26 cellular contexts compared by ENCODE assay signal in the genomic region with DNA sequence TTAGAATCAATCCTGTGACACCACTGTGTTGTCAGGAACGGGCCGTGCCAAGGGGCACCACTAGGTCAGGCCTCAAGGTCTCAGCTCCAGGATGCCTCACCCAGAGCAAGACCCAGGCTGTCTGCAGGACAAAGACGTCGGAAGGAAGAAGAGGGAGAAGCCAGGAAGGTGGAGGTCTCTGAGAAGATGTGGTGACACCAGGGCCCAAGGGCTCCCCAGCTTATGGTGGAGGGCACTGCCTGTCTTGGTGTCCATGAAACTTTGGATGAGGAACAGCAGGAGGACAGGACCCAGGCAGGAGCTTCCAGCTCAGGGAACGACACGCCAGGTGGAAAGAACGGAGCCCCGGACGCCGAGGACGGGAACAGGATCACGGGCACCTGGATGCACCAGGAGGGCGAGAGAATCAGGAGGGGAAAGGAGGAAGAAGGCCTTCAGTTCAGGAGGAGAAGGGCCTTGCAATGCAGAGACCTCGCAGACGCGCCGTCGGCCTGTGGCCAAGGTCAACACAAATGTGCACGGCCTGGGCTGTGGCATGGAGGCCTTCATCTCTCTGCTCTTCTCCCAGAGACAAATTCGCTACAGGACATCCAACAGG.
"Had no signal": no experiment of that assay in that cellular context is flagged by ENCODE, and none has a peak within 500 bp of the region (broad histone marks: within the 10 kb centered on the region; RNA-seq: fewer than 3 reads in every experiment).

No MANE protein-coding gene starts in this region.

- H3K27ac Mint-ChIP-seq: activated CD4-positive, alpha-beta T cell treated with anti-CD3 and anti-CD28 coated beads for 36 hours; activated naive CD8-positive, alpha-beta T cell; memory B cell; stimulated activated memory B cell treated with anti-CD40 and anti-IgM and Interleukin-4, amounts not matched to agents 10 μg/mL and 1 μg/mL and 100 μg/mL, for 72 hours; T-cell; T-helper 2 cell treated with Interferon-gamma antibody and Interleukin-4, amounts not matched to agents 5 μg/mL and 100 μg/mL, for 36 hours had no signal

- H3K4me3 Mint-ChIP-seq: activated CD4-positive, alpha-beta T cell treated with anti-CD3 and anti-CD28 coated beads for 36 hours; activated naive CD8-positive, alpha-beta T cell; memory B cell; naive thymus-derived CD4-positive, alpha-beta T cell; stimulated activated memory B cell treated with anti-CD40 and anti-IgM and Interleukin-4, amounts not matched to agents 10 μg/mL and 1 μg/mL and 100 μg/mL, for 72 hours; T-cell; T-helper 2 cell treated with Interferon-gamma antibody and Interleukin-4, amounts not matched to agents 5 μg/mL and 100 μg/mL, for 36 hours had no signal

- H3K4me1 Mint-ChIP-seq: activated CD4-positive, alpha-beta T cell treated with anti-CD3 and anti-CD28 coated beads for 36 hours; memory B cell had no signal

- H3K9me3 ChIP-seq: sigmoid colon, suprapubic skin, tibial artery, upper lobe of right lung had no signal

- H3K36me3 Mint-ChIP-seq: activated naive CD8-positive, alpha-beta T cell; memory B cell; stimulated activated memory B cell treated with anti-CD40 and anti-IgM and Interleukin-4, amounts not matched to agents 10 μg/mL and 1 μg/mL and 100 μg/mL, for 72 hours; T-cell had no signal

- H3K4me2 ChIP-seq: smooth muscle cell had no signal

- DNase-seq: activated CD4-positive, alpha-beta T cell treated with anti-CD3 and anti-CD28 coated beads for 36 hours; activated CD4-positive, alpha-beta T cell treated with anti-CD3 and anti-CD28 coated beads, Interleukin-2, amount 50 U/mL, for 48 hours; activated CD4-positive, CD25-positive, alpha-beta regulatory T cell; activated CD8-positive, alpha-beta memory T cell treated with anti-CD3 and anti-CD28 coated beads for 24 hours; activated effector memory CD4-positive, alpha-beta T cell treated with Interleukin-2 at 50 U/mL for 16 hours; activated naive CD4-positive, alpha-beta T cell treated with Interleukin-2 at 50 U/mL for 16 hours; cerebellar nuclear complex; dorsolateral prefrontal cortex; effector memory CD4-positive, alpha-beta T cell; midbrain; naive thymus-derived CD4-positive, alpha-beta T cell; sigmoid colon; stimulated activated CD4-positive, alpha-beta T cell treated with anti-CD3 and anti-CD28 coated beads, Interleukin-1b, Interleukin-23, amount 100 ng/mL, for 48 hours; stimulated activated CD4-positive, alpha-beta T cell treated with anti-CD3 and anti-CD28 coated beads, Interleukin-4, amount 100 ng/mL, for 4 hours; stimulated activated CD8-positive, alpha-beta memory T cell treated with anti-CD3 and anti-CD28 coated beads, Interleukin-4, amount 100 ng/mL, for 48 hours; T-cell; tibial artery; upper lobe of right lung had no signal

- H3K4me3 ChIP-seq: coronary artery, dorsolateral prefrontal cortex, sigmoid colon, smooth muscle cell, suprapubic skin, tibial artery, upper lobe of right lung had no signal

- H3K27ac ChIP-seq: coronary artery, dorsolateral prefrontal cortex, sigmoid colon, suprapubic skin, tibial artery, upper lobe of right lung had no signal

- H3K36me3 ChIP-seq: sigmoid colon, suprapubic skin, tibial artery, upper lobe of right lung had no signal

- H3K4me1 ChIP-seq: sigmoid colon, suprapubic skin, tibial artery, upper lobe of right lung had no signal

- H3K9me3 Mint-ChIP-seq: memory B cell; naive thymus-derived CD4-positive, alpha-beta T cell; stimulated activated memory B cell treated with anti-CD40 and anti-IgM and Interleukin-4, amounts not matched to agents 10 μg/mL and 1 μg/mL and 100 μg/mL, for 72 hours; T-cell; T-helper 2 cell treated with Interferon-gamma antibody and Interleukin-4, amounts not matched to agents 5 μg/mL and 100 μg/mL, for 36 hours had no signal

- FAIRE-seq: frontal cortex had no signal

- ATAC-seq: activated CD4-positive, alpha-beta T cell treated with anti-CD3 and anti-CD28 coated beads for 36 hours; naive thymus-derived CD4-positive, alpha-beta T cell; T-cell; upper lobe of right lung had no signal
